In genomic region chr4:87465739-87466366, GRCh38 we compare ENCODE assay signal across 8 cellular contexts. TPM values are rescaled to one million over a fixed set of nuclear protein-coding genes. Genes with fewer than 3 reads are reported as not detected.
A peak's percentile ranks its signal among the peaks of the same experiment; 100 is the strongest.
DNase-seq lines count a peak whose midpoint lies in the region; ATAC-seq and TF ChIP-seq lines count a peak whose summit lies in the region.

No MANE protein-coding gene starts in this region.

- intact Hi-C loops in left lung (cut with DNase I) (loop anchor here in 1 of 2 donors (5.0 kb wide), 1 partner anchor 104 kb away; no protein-coding TSS in a partner anchor), posterior vena cava (cut with DNase I) (no loop called here)

- H3K4me1 ChIP-seq in left lung, result no peaks in the 10 kb centered on the region

- H3K4me3 ChIP-seq in cardiac fibroblast (replicated peaks in 1 of 2; ENCODE audit: low read depth in 2 of 2, low read length in 2 of 2) (no peak overlapping the region), left lung (no peak overlapping the region)

- H3K27ac ChIP-seq in left lung, result no peak overlapping the region

- ATAC-seq in GM19395 (IDR thresholded peaks at IDR 0.05; ENCODE audit: unreplicated experiment) (peak; percentile 64), left lung (peak; percentile 49)

- peak; percentile 57 for TF ChIP-seq CTCF in cardiac fibroblast (IDR thresholded peaks at IDR 0.05; ENCODE audit: low read depth, low read length)
- peak; percentile 33 to 55 for TF ChIP-seq CTCF in left lung (IDR thresholded peaks at IDR 0.05)

- peak; percentile 30 for DNase-seq in D341Med (ENCODE audit: low spot score)
- peak; percentile 17 for DNase-seq in NCI-H446 treated with DMSO at 0.1 percent for 48 hours (lab: John Stamatoyannopoulos, UW)
- DNase-seq in cardiac fibroblast (ENCODE audit: low read depth in 2 of 2), result peak; percentile 77 to 80
- no peak for DNase-seq in left lung
- no peak for DNase-seq in posterior vena cava (ENCODE audit: low spot score)
- DNase-seq in NCI-H2227 treated with DMSO at 0.1 percent for 48 hours (lab: John Stamatoyannopoulos, UW), result no peak
- DNase-seq in NCI-H774 (lab: John Stamatoyannopoulos, UW), result no peak

- no peaks in the 10 kb centered on the region for H3K27me3 ChIP-seq in left lung

- H3K9me3 ChIP-seq in left lung, result no peaks in the 10 kb centered on the region

- no peaks in the 10 kb centered on the region for H3K36me3 ChIP-seq in left lung

RNA-seq across cellular contexts. Expression of gene NUDT9, which starts 43.5 kb away (rescaled TPM):
- total RNA-seq in left lung, result 10 to 100 TPM; 49.6 to 49.8 TPM
- 10 to 100 TPM; 18.9 to 21.8 TPM for total RNA-seq in posterior vena cava

Comparison
In these comparisons a context has a peak if more than half of its experiments do, and no peak if none do; other contexts are left out.
1. DNase-seq: peak in D341Med (single experiment), NCI-H446 treated with DMSO at 0.1 percent for 48 hours (single experiment) and cardiac fibroblast (2 of 2); none in left lung (0 of 2), posterior vena cava (single experiment), NCI-H2227 treated with DMSO at 0.1 percent for 48 hours (single experiment) and NCI-H774 (single experiment).